Comparison of ENCODE assay signal across 1 cellular context in the genomic region with DNA sequence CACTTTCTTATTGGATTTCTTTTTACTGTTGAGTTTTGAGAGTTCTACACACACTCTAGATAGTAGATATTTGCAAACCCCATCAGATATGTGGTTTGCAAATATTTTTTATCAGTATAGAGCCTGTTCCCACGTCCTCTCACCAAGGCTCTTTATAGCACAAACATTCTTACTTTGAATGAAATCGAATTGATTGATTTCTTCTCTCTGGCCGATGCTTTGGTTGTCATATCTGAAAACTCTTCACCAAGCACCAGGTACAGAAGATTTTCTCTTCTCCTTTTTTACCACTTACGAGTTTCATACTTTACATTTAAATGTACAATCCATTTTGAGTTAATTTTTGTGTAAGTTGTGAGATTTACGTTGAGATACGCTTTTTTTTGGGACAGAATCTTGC.
TF ChIP-seq lines count a peak whose summit lies in the region.

No MANE protein-coding gene starts in this region.

TF ChIP-seq in GM23338, 12 proteins besides CTCF, POLR2A, EP300 and RAD21 (continued from another document):
- no peak for TF ChIP-seq EZH2 (IDR thresholded peaks at IDR 0.05; ENCODE audit: low read depth, unreplicated experiment)
- TF ChIP-seq, protein P1, sequence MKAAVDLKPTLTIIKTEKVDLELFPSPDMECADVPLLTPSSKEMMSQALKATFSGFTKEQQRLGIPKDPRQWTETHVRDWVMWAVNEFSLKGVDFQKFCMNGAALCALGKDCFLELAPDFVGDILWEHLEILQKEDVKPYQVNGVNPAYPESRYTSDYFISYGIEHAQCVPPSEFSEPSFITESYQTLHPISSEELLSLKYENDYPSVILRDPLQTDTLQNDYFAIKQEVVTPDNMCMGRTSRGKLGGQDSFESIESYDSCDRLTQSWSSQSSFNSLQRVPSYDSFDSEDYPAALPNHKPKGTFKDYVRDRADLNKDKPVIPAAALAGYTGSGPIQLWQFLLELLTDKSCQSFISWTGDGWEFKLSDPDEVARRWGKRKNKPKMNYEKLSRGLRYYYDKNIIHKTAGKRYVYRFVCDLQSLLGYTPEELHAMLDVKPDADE (IDR thresholded peaks at IDR 0.05), result no peak
- TF ChIP-seq, protein P2, sequence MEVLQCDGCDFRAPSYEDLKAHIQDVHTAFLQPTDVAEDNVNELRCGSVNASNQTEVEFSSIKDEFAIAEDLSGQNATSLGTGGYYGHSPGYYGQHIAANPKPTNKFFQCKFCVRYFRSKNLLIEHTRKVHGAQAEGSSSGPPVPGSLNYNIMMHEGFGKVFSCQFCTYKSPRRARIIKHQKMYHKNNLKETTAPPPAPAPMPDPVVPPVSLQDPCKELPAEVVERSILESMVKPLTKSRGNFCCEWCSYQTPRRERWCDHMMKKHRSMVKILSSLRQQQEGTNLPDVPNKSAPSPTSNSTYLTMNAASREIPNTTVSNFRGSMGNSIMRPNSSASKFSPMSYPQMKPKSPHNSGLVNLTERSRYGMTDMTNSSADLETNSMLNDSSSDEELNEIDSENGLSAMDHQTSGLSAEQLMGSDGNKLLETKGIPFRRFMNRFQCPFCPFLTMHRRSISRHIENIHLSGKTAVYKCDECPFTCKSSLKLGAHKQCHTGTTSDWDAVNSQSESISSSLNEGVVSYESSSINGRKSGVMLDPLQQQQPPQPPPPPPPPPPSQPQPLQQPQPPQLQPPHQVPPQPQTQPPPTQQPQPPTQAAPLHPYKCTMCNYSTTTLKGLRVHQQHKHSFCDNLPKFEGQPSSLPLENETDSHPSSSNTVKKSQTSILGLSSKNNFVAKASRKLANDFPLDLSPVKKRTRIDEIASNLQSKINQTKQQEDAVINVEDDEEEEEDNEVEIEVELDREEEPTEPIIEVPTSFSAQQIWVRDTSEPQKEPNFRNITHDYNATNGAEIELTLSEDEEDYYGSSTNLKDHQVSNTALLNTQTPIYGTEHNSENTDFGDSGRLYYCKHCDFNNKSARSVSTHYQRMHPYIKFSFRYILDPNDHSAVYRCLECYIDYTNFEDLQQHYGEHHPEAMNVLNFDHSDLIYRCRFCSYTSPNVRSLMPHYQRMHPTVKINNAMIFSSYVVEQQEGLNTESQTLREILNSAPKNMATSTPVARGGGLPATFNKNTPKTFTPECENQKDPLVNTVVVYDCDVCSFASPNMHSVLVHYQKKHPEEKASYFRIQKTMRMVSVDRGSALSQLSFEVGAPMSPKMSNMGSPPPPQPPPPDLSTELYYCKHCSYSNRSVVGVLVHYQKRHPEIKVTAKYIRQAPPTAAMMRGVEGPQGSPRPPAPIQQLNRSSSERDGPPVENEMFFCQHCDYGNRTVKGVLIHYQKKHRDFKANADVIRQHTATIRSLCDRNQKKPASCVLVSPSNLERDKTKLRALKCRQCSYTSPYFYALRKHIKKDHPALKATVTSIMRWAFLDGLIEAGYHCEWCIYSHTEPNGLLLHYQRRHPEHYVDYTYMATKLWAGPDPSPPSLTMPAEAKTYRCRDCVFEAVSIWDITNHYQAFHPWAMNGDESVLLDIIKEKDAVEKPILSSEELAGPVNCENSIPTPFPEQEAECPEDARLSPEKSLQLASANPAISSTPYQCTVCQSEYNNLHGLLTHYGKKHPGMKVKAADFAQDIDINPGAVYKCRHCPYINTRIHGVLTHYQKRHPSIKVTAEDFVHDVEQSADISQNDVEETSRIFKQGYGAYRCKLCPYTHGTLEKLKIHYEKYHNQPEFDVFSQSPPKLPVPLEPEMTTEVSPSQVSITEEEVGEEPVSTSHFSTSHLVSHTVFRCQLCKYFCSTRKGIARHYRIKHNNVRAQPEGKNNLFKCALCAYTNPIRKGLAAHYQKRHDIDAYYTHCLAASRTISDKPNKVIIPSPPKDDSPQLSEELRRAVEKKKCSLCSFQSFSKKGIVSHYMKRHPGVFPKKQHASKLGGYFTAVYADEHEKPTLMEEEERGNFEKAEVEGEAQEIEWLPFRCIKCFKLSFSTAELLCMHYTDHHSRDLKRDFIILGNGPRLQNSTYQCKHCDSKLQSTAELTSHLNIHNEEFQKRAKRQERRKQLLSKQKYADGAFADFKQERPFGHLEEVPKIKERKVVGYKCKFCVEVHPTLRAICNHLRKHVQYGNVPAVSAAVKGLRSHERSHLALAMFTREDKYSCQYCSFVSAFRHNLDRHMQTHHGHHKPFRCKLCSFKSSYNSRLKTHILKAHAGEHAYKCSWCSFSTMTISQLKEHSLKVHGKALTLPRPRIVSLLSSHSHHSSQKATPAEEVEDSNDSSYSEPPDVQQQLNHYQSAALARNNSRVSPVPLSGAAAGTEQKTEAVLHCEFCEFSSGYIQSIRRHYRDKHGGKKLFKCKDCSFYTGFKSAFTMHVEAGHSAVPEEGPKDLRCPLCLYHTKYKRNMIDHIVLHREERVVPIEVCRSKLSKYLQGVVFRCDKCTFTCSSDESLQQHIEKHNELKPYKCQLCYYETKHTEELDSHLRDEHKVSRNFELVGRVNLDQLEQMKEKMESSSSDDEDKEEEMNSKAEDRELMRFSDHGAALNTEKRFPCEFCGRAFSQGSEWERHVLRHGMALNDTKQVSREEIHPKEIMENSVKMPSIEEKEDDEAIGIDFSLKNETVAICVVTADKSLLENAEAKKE (CRISPR knock-in tag; IDR thresholded peaks at IDR 0.05), result no peak
- TF ChIP-seq, protein P3, sequence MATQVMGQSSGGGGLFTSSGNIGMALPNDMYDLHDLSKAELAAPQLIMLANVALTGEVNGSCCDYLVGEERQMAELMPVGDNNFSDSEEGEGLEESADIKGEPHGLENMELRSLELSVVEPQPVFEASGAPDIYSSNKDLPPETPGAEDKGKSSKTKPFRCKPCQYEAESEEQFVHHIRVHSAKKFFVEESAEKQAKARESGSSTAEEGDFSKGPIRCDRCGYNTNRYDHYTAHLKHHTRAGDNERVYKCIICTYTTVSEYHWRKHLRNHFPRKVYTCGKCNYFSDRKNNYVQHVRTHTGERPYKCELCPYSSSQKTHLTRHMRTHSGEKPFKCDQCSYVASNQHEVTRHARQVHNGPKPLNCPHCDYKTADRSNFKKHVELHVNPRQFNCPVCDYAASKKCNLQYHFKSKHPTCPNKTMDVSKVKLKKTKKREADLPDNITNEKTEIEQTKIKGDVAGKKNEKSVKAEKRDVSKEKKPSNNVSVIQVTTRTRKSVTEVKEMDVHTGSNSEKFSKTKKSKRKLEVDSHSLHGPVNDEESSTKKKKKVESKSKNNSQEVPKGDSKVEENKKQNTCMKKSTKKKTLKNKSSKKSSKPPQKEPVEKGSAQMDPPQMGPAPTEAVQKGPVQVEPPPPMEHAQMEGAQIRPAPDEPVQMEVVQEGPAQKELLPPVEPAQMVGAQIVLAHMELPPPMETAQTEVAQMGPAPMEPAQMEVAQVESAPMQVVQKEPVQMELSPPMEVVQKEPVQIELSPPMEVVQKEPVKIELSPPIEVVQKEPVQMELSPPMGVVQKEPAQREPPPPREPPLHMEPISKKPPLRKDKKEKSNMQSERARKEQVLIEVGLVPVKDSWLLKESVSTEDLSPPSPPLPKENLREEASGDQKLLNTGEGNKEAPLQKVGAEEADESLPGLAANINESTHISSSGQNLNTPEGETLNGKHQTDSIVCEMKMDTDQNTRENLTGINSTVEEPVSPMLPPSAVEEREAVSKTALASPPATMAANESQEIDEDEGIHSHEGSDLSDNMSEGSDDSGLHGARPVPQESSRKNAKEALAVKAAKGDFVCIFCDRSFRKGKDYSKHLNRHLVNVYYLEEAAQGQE (IDR thresholded peaks at IDR 0.05; ENCODE audit: unreplicated experiment), result no peak
